Comparison of ENCODE assay signal across 16 cellular contexts in the genomic region with DNA sequence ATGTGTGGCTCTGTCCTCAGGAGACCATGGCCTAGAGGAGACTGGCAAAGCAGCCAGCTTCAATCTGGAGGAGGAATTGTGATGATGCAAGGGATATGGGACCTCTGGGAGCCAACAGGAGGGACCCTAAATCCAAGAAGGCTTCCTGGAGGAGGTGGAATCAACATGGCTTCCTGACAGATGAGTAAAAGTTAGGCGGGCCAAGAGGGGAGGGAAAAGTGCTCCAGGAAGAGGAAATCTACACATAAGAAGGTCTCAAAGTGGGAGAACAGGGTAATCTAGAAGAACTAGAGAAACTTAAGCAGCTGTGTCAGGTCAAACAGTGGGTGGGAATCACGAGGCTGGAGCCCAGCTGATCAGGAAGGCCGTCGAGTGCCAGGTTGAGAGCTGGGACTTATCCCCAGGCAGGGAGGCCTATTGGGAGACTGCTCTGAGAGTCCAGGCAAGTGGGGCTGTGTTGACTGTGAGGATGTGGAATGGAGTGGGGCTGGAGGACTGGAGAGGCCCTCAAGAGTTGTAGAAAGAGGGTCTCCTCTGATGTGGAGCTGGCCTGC.
DNase-seq lines count a peak whose midpoint lies in the region; ATAC-seq and TF ChIP-seq lines count a peak whose summit lies in the region.
"Had no signal": no experiment of that assay in that cellular context is flagged by ENCODE, and none has a peak within 500 bp of the region (broad histone marks: within the 10 kb centered on the region; RNA-seq: fewer than 3 reads in every experiment).

No MANE protein-coding gene starts in this region.

- H3K9me3 ChIP-seq in heart right ventricle (no peaks in the 10 kb centered on the region), upper lobe of right lung (no peaks in the 10 kb centered on the region)
- H3K9me3 ChIP-seq: tibial nerve had no signal

- peaks cover 0 to 26% (median 0%) of the 10 kb centered on the region in 9 donors for H3K36me3 ChIP-seq in heart right ventricle
- peaks cover 26% of the 10 kb centered on the region for H3K36me3 ChIP-seq in upper lobe of right lung

- H3K4me3 Mint-ChIP-seq in natural killer cell, result no peak overlapping the region
- H3K4me3 Mint-ChIP-seq: T-helper 2 cell treated with Interferon-gamma antibody and Interleukin-4, amounts not matched to agents 5 μg/mL and 100 μg/mL, for 36 hours had no signal

- H3K4me3 ChIP-seq in heart right ventricle (no peak overlapping the region), choroid plexus epithelial cell (ENCODE audit: low read depth, low read length) (no peak overlapping the region), upper lobe of right lung (no peak overlapping the region)
- H3K4me3 ChIP-seq: tibial nerve had no signal

- TF ChIP-seq CTCF in heart right ventricle (IDR thresholded peaks at IDR 0.05), result no peak
- no peak for TF ChIP-seq CTCF in choroid plexus epithelial cell (conservative IDR thresholded peaks at IDR 0.05; ENCODE audit: low read depth, low read length)
- no peak for TF ChIP-seq CTCF in natural killer cell (IDR thresholded peaks at IDR 0.05)
- no peak for TF ChIP-seq CTCF in upper lobe of right lung (IDR thresholded peaks at IDR 0.05)

- H3K4me1 Mint-ChIP-seq in natural killer cell, result peaks cover 2 to 8% of the 10 kb centered on the region in 2 donors

- no peaks in the 10 kb centered on the region for H3K9me3 Mint-ChIP-seq in natural killer cell
- H3K9me3 Mint-ChIP-seq: activated T-helper 2 cell treated with anti-CD3 and anti-CD28 coated beads, Interferon-gamma antibody, Interleukin-2, Interleukin-4, amounts not matched to agents 10 μg/mL and 5 μg/mL and 100 μg/mL, durations not matched to agents 14 hours and 24 hours and 36 hours; T-helper 2 cell treated with Interferon-gamma antibody and Interleukin-4, amounts not matched to agents 5 μg/mL and 100 μg/mL, for 36 hours had no signal

- H3K27ac Mint-ChIP-seq in natural killer cell, result peak overlapping the region; percentile 16 to 39
- H3K27ac Mint-ChIP-seq: activated T-helper 2 cell treated with anti-CD3 and anti-CD28 coated beads, Interferon-gamma antibody, Interleukin-2, Interleukin-4, amounts not matched to agents 10 μg/mL and 5 μg/mL and 100 μg/mL, durations not matched to agents 14 hours and 24 hours and 36 hours; T-helper 2 cell treated with Interferon-gamma antibody and Interleukin-4, amounts not matched to agents 5 μg/mL and 100 μg/mL, for 36 hours had no signal

- no peaks in the 10 kb centered on the region for H3K27me3 Mint-ChIP-seq in natural killer cell (ENCODE audit: low read depth in 2 of 2)

- H3K27me3 ChIP-seq in heart right ventricle (no peaks in the 10 kb centered on the region), upper lobe of right lung (no peaks in the 10 kb centered on the region)
- H3K27me3 ChIP-seq: tibial nerve had no signal

- no peaks in the 10 kb centered on the region for H3K36me3 Mint-ChIP-seq in natural killer cell

- no peak for ATAC-seq in heart right ventricle
- ATAC-seq in natural killer cell, result no peak
- ATAC-seq in upper lobe of right lung, result peak; percentile 57
- ATAC-seq in HG03095 (IDR thresholded peaks at IDR 0.05; ENCODE audit: unreplicated experiment), result no peak

- peaks cover 0 to 44% (median 37%) of the 10 kb centered on the region in 9 donors for H3K4me1 ChIP-seq in heart right ventricle
- peaks cover 24% of the 10 kb centered on the region for H3K4me1 ChIP-seq in upper lobe of right lung

- intact Hi-C loops in cardiac septum (cut with DNase I) (no loop called here), heart right ventricle (cut with DNase I) (loop anchor here in 5 of 10 donors (5.0 to 10.0 kb wide), 5 partner anchors 45 to 103 kb away; no protein-coding TSS in a partner anchor), natural killer cell (cut with micrococcal nuclease) (no loop called here), upper lobe of right lung (cut with DNase I) (no loop called here)

- peak; percentile 46 for DNase-seq in cardiac septum (ENCODE audit: low spot score)
- no peak for DNase-seq in heart right ventricle
- DNase-seq in choroid plexus epithelial cell (ENCODE audit: low read depth), result peak; percentile 67
- DNase-seq in natural killer cell, result no peak
- DNase-seq in upper lobe of right lung, result peak; percentile 82
- DNase-seq in activated CD4-positive, CD25-positive, alpha-beta regulatory T cell treated with anti-CD3 and anti-CD28 coated beads, Interleukin-2, amount 50 U/mL, for 72 hours, result no peak
- DNase-seq in HCEC 1CT, result no peak
- DNase-seq: activated CD4-positive, alpha-beta T cell treated with anti-CD3 and anti-CD28 coated beads, Interleukin-2, amount 50 U/mL, for 1 hour; DMS 273 treated with DMSO at 0.1 percent for 48 hours; effector memory CD4-positive, alpha-beta T cell; kidney glomerular epithelial cell; NCI-H1436 had no signal

- H3K27ac ChIP-seq in heart right ventricle (peak overlapping the region in 4 of 10 donors; percentile 2 to 100 (median 10)), upper lobe of right lung (peak overlapping the region; percentile 11)

- WGBS in heart right ventricle, 2 donors, result 60 to 64% methylated on average over 4 of the region's 4 CpGs

Comparison
In these comparisons a context has a peak if more than half of its experiments do, and no peak if none do; other contexts are left out.
1. DNase-seq: peak in cardiac septum (single experiment), choroid plexus epithelial cell (single experiment) and upper lobe of right lung (single experiment); none in heart right ventricle (0 of 2), natural killer cell (single experiment), activated CD4-positive, CD25-positive, alpha-beta regulatory T cell treated with anti-CD3 and anti-CD28 coated beads, Interleukin-2, amount 50 U/mL, for 72 hours (single experiment) and HCEC 1CT (single experiment).